ENCODE assay signal across 23 cellular contexts in the genomic region with DNA sequence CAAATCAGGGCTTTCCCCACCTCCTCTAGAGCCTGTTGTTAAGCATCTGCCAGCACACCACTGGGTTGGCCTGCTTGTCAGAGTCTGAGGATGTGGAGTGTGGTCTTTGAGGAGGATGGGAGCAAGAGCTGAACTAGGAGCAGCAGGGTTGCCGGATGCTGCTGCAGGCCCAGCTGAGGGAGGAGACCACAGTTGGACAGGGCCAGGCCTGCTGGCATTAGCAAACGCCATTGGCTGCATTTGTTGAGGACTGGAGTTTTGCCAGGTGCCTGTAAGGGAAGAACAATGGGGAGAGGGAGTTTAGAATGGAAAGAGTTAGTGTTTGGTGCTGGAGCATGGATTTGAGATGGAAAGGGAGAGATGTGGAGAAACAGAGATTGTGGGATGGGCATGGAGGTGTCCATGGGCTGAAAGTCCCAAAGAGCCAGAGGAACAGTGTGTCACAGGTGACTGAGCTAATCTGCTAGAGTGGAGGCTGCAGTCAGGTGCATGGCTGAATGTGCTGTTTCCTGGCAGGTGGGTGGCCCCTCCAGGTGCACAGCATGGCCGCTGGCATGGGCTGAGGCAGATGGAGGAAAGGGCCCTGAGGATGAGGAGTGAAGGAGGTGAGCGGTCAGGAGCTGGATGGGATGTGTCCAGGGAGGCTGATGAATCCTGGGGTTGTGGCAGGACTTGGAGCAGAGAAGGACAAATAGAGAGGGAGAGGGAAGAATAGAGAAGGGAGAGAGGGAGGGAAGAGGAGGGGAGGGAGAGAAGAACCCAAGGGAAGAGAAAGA. TPM values are rescaled to one million over a fixed set of nuclear protein-coding genes. Genes with fewer than 3 reads are reported as not detected.
"Had no signal": no experiment of that assay in that cellular context is flagged by ENCODE, and none has a peak within 500 bp of the region (broad histone marks: within the 10 kb centered on the region; RNA-seq: fewer than 3 reads in every experiment).

No MANE protein-coding gene starts in this region.

- H3K9me3 ChIP-seq: colonic mucosa, gastrocnemius medialis, suprapubic skin had no signal

- H3K27me3 ChIP-seq: colonic mucosa, gastrocnemius medialis, heart left ventricle, suprapubic skin, transverse colon had no signal

- H3K4me3 ChIP-seq: colonic mucosa, gastrocnemius medialis, heart left ventricle, lung, psoas muscle, skin epidermis, suprapubic skin, transverse colon had no signal

- H3K27ac ChIP-seq: colonic mucosa, gastrocnemius medialis, heart left ventricle, psoas muscle, skin epidermis, suprapubic skin, transverse colon had no signal

- ATAC-seq: activated CD4-positive, alpha-beta T cell treated with anti-CD3 and anti-CD28 coated beads for 36 hours; activated naive CD8-positive, alpha-beta T cell treated with anti-CD3 and anti-CD28 coated beads, Interleukin-2, amount 50 U/mL, for 24 hours; gastrocnemius medialis; heart left ventricle; left lobe of liver; psoas muscle; right cardiac atrium; stimulated activated naive CD8-positive, alpha-beta T cell treated with anti-CD3 and anti-CD28 coated beads, Interleukin-15, amount 100 ng/mL, for 72 hours; WTC11 had no signal

- FAIRE-seq: endometrium, kidney, TTC549 had no signal

- H3K4me1 ChIP-seq: colonic mucosa, gastrocnemius medialis, heart left ventricle, psoas muscle, suprapubic skin, transverse colon had no signal

- H3K36me3 ChIP-seq: colonic mucosa, suprapubic skin, transverse colon had no signal

- DNase-seq: activated CD4-positive, alpha-beta T cell treated with anti-CD3 and anti-CD28 coated beads for 36 hours; activated CD4-positive, alpha-beta T cell treated with anti-CD3 and anti-CD28 coated beads, Interleukin-2, amount 50 U/mL, for 48 hours; activated naive CD4-positive, alpha-beta T cell treated with Interleukin-2 at 50 U/mL for 16 hours; activated naive CD8-positive, alpha-beta T cell treated with anti-CD3 and anti-CD28 coated beads, Interleukin-2, amount 50 U/mL, for 24 hours; activated T-cell treated with anti-CD3 and anti-CD28 coated beads, Interleukin-2, amount 50 U/mL, for 24 hours; central memory CD4-positive, alpha-beta T cell; colonic mucosa; gastrocnemius medialis; heart left ventricle; kidney; psoas muscle; right cardiac atrium; stimulated activated naive CD8-positive, alpha-beta T cell treated with anti-CD3 and anti-CD28 coated beads, Interleukin-15, amount 100 ng/mL, for 72 hours; transverse colon had no signal

RNA-seq across cellular contexts. Expression of a gene that starts 40.7 kb away (rescaled TPM):
- total RNA-seq: activated CD4-positive, alpha-beta T cell treated with anti-CD3 and anti-CD28 coated beads for 36 hours; activated T-helper 2 cell treated with anti-CD3 and anti-CD28 coated beads, Interferon-gamma antibody, Interleukin-2, Interleukin-4, amounts not matched to agents 10 μg/mL and 5 μg/mL and 100 μg/mL, durations not matched to agents 14 hours and 24 hours and 36 hours; kidney; left lobe of liver; neural crest cell; WTC11 had no signal
